Comparison of ENCODE assay signal across 27 cellular contexts in genomic region chr7:28785002-28785995, GRCh38.
DNase-seq lines count a peak whose midpoint lies in the region; ATAC-seq, FAIRE-seq and TF ChIP-seq lines count a peak whose summit lies in the region.
"Had no signal": no experiment of that assay in that cellular context is flagged by ENCODE, and none has a peak within 500 bp of the region (broad histone marks: within the 10 kb centered on the region; RNA-seq: fewer than 3 reads in every experiment).

No MANE protein-coding gene starts in this region.

- no peak for DNase-seq in HepG2 (ENCODE audit: low spot score)
- DNase-seq in left kidney (ENCODE audit: low read depth, low spot score): peak; percentile 17
- no peak for DNase-seq in progenitor cell of endocrine pancreas (ENCODE audit: low spot score, unreplicated experiment)
- DNase-seq in natural killer cell treated with Interleukin-12 subunit alpha and Interleukin-12 subunit beta and Interleukin-15 and Interleukin-18, amount 100 ng/mL, for 72 hours (ENCODE audit: low spot score): no peak
- DNase-seq in NCI-H69 (lab: John Stamatoyannopoulos, UW): no peak
- DNase-seq: activated CD4-positive, alpha-beta T cell treated with anti-CD3 and anti-CD28 coated beads, Interleukin-2, amount 10 ng/mL, durations not matched to agents 24 days and 14 days; activated effector memory CD4-positive, alpha-beta T cell treated with Interleukin-2 at 50 U/mL for 16 hours; activated naive CD8-positive, alpha-beta T cell treated with anti-CD3 and anti-CD28 coated beads, Interleukin-2, amount 10 ng/mL, durations not matched to agents 7 days and 5 days; aorta; GDM1; GOT3; heart left ventricle; HFFc6; NCI-H187 treated with DMSO at 0.1 percent for 48 hours; NCI-H524 treated with DMSO at 0.1 percent for 48 hours; NK-92 treated with Interleukin-12 subunit alpha and Interleukin-12 subunit beta, amount 100 ng/mL, for 24 hours; PC-3; posterior cingulate gyrus; trophoblast cell had no signal

- H3K9ac ChIP-seq in liver (ENCODE audit: low read depth in 1 of 2, low read length in 2 of 2) (no peak overlapping the region), HepG2 (ENCODE audit: insufficient read depth, low read depth, low read length) (no peak overlapping the region)

- H4K20me1 ChIP-seq in HepG2 (ENCODE audit: insufficient read depth, low read length): no peaks in the 10 kb centered on the region

- peak overlapping the region; percentile 73 for H3K27ac Mint-ChIP-seq in progenitor cell of endocrine pancreas
- H3K27ac Mint-ChIP-seq in natural killer cell treated with Interleukin-12 subunit alpha and Interleukin-12 subunit beta and Interleukin-15 and Interleukin-18, amount 100 ng/mL, for 72 hours: no peak overlapping the region
- H3K27ac Mint-ChIP-seq: activated CD4-positive, alpha-beta T cell treated with anti-CD3 and anti-CD28 coated beads, Interleukin-2, amount 10 ng/mL, durations not matched to agents 24 days and 14 days; activated naive CD8-positive, alpha-beta T cell treated with anti-CD3 and anti-CD28 coated beads, Interleukin-2, amount 10 ng/mL, durations not matched to agents 7 days and 5 days; HFFc6; stimulated activated effector memory CD8-positive, alpha-beta T cell treated with anti-CD3 and anti-CD28 coated beads, Interleukin-12 subunit alpha, Interleukin-12 subunit beta, amount 100 ng/mL, for 72 hours; WTC11 had no signal

- H3K4me3 ChIP-seq in liver (ENCODE audit: low read depth in 1 of 3, low read length in 3 of 3) (no peak overlapping the region), HepG2 (replicated peaks in 1 of 3; ENCODE audit: insufficient read depth in 1 of 3, low read depth in 2 of 3, low read length in 3 of 3) (no peak overlapping the region)
- H3K4me3 ChIP-seq: coronary artery, heart left ventricle, lung, SK-N-MC had no signal

- ATAC-seq in HepG2 (no peak), GM19035 (IDR thresholded peaks at IDR 0.05; ENCODE audit: unreplicated experiment) (no peak), GM18870 (IDR thresholded peaks at IDR 0.05; ENCODE audit: unreplicated experiment) (no peak)
- ATAC-seq in natural killer cell treated with Interleukin-12 subunit alpha and Interleukin-12 subunit beta and Interleukin-15 and Interleukin-18, amount 100 ng/mL, for 72 hours: no peak
- ATAC-seq: PC-3; stimulated activated effector memory CD8-positive, alpha-beta T cell treated with anti-CD3 and anti-CD28 coated beads, Interleukin-12 subunit alpha, Interleukin-12 subunit beta, amount 100 ng/mL, for 72 hours; WTC11 had no signal

- H3K27ac ChIP-seq in liver (ENCODE audit: low read depth in 1 of 2, low read length in 2 of 2) (no peak overlapping the region), HepG2 (ENCODE audit: extremely low read length, insufficient read depth, low read length) (no peak overlapping the region)
- H3K27ac ChIP-seq: coronary artery, SK-N-MC had no signal

- WGBS in liver: 84% methylated on average over 15 of the region's 15 CpGs
- WGBS in HepG2 (ENCODE audit: low lambda C conversion rate): 43% methylated on average over 15 of the region's 15 CpGs

- H3K9me3 ChIP-seq in liver (ENCODE audit: control insufficient read depth in 4 of 4, low read length in 3 of 4): no peaks in the 10 kb centered on the region
- H3K9me3 ChIP-seq in HepG2 (ENCODE audit: low read length): no peaks in the 10 kb centered on the region
- H3K9me3 ChIP-seq: heart left ventricle had no signal

- H3K36me3 Mint-ChIP-seq in progenitor cell of endocrine pancreas (ENCODE audit: insufficient read depth): no peaks in the 10 kb centered on the region
- H3K36me3 Mint-ChIP-seq in natural killer cell treated with Interleukin-12 subunit alpha and Interleukin-12 subunit beta and Interleukin-15 and Interleukin-18, amount 100 ng/mL, for 72 hours: no peaks in the 10 kb centered on the region
- H3K36me3 Mint-ChIP-seq: activated naive CD8-positive, alpha-beta T cell treated with anti-CD3 and anti-CD28 coated beads, Interleukin-2, amount 10 ng/mL, durations not matched to agents 7 days and 5 days; stimulated activated effector memory CD8-positive, alpha-beta T cell treated with anti-CD3 and anti-CD28 coated beads, Interleukin-12 subunit alpha, Interleukin-12 subunit beta, amount 100 ng/mL, for 72 hours; WTC11 had no signal

- POLR2A ChIA-PET in HepG2 (lab: Yijun Ruan, JAX): no interaction called here

- no peaks in the 10 kb centered on the region for H3K36me3 ChIP-seq in liver (ENCODE audit: control insufficient read depth in 4 of 4, insufficient read depth in 3 of 4, low read depth in 1 of 4, low read length in 3 of 4)
- no peaks in the 10 kb centered on the region for H3K36me3 ChIP-seq in HepG2 (replicated peaks in 1 of 2; ENCODE audit: control insufficient read depth in 1 of 2, insufficient read depth in 2 of 2, low read length in 2 of 2)
- H3K36me3 ChIP-seq: heart left ventricle had no signal

- H3K9me3 Mint-ChIP-seq in progenitor cell of endocrine pancreas (ENCODE audit: low read depth): no peaks in the 10 kb centered on the region
- H3K9me3 Mint-ChIP-seq in natural killer cell treated with Interleukin-12 subunit alpha and Interleukin-12 subunit beta and Interleukin-15 and Interleukin-18, amount 100 ng/mL, for 72 hours: no peaks in the 10 kb centered on the region
- H3K9me3 Mint-ChIP-seq: activated CD4-positive, alpha-beta T cell treated with anti-CD3 and anti-CD28 coated beads, Interleukin-2, amount 10 ng/mL, durations not matched to agents 24 days and 14 days; activated naive CD8-positive, alpha-beta T cell treated with anti-CD3 and anti-CD28 coated beads, Interleukin-2, amount 10 ng/mL, durations not matched to agents 7 days and 5 days; stimulated activated effector memory CD8-positive, alpha-beta T cell treated with anti-CD3 and anti-CD28 coated beads, Interleukin-12 subunit alpha, Interleukin-12 subunit beta, amount 100 ng/mL, for 72 hours; WTC11 had no signal

- H3K4me1 ChIP-seq in liver (ENCODE audit: control insufficient read depth in 4 of 4, insufficient read depth in 4 of 4, low read length in 3 of 4) (no peaks in the 10 kb centered on the region), HepG2 (ENCODE audit: insufficient read depth, low read length) (no peaks in the 10 kb centered on the region)

- no peak for TF ChIP-seq POLR2A in HepG2 (IDR thresholded peaks at IDR 0.05; ENCODE audit: insufficient read depth in 1 of 2, low read depth in 2 of 2, low read length in 2 of 2)

- intact Hi-C loops in HepG2 (cut with micrococcal nuclease; ENCODE audit: unreplicated experiment): no loop called here

- no peak overlapping the region for H2AFZ ChIP-seq in HepG2 (ENCODE audit: low read length)

- no peak overlapping the region for H3K4me3 Mint-ChIP-seq in progenitor cell of endocrine pancreas (ENCODE audit: low read depth)
- H3K4me3 Mint-ChIP-seq in natural killer cell treated with Interleukin-12 subunit alpha and Interleukin-12 subunit beta and Interleukin-15 and Interleukin-18, amount 100 ng/mL, for 72 hours: no peak overlapping the region
- H3K4me3 Mint-ChIP-seq: activated CD4-positive, alpha-beta T cell treated with anti-CD3 and anti-CD28 coated beads, Interleukin-2, amount 10 ng/mL, durations not matched to agents 24 days and 14 days; activated naive CD8-positive, alpha-beta T cell treated with anti-CD3 and anti-CD28 coated beads, Interleukin-2, amount 10 ng/mL, durations not matched to agents 7 days and 5 days; HFFc6; stimulated activated effector memory CD8-positive, alpha-beta T cell treated with anti-CD3 and anti-CD28 coated beads, Interleukin-12 subunit alpha, Interleukin-12 subunit beta, amount 100 ng/mL, for 72 hours; WTC11 had no signal

- CTCF ChIA-PET in HepG2 (lab: Yijun Ruan, JAX; ENCODE audit: low intra/inter-chr PET ratio, low total read pairs): no interaction called here

- TF ChIP-seq CTCF in liver (IDR thresholded peaks at IDR 0.05; ENCODE audit: low read depth, low read length, missing input control) (no peak), HepG2 (CRISPR knock-in tag; IDR thresholded peaks at IDR 0.05) (no peak), progenitor cell of endocrine pancreas (IDR thresholded peaks at IDR 0.05; ENCODE audit: unreplicated experiment) (no peak)

- in situ Hi-C loops in HepG2 (cut with HindIII; ENCODE audit: extremely low pct_ligation_motif_present, low pct_unique_long_range_greater_than_20kb): no loop called here

- H3K27me3 ChIP-seq in liver (ENCODE audit: control insufficient read depth in 4 of 4, insufficient read depth in 4 of 4, low read length in 3 of 4): no peaks in the 10 kb centered on the region
- no peaks in the 10 kb centered on the region for H3K27me3 ChIP-seq in HepG2 (ENCODE audit: control insufficient read depth in 1 of 2, insufficient read depth in 2 of 2, low read length in 2 of 2)
- H3K27me3 ChIP-seq: heart left ventricle had no signal

- TF ChIP-seq EP300 in HepG2 (IDR thresholded peaks at IDR 0.05; ENCODE audit: low read depth in 2 of 2, low read length in 2 of 2) (no peak), HepG2 (CRISPR knock-in tag; IDR thresholded peaks at IDR 0.05; ENCODE audit: borderline replicate concordance) (no peak)

- BruUV-seq in HepG2 (replicated peaks; lab: Mats Ljungman, UMichigan): no TSS peak

- H3K4me1 Mint-ChIP-seq in progenitor cell of endocrine pancreas (ENCODE audit: low read depth): peaks cover 36% of the 10 kb centered on the region
- H3K4me1 Mint-ChIP-seq in natural killer cell treated with Interleukin-12 subunit alpha and Interleukin-12 subunit beta and Interleukin-15 and Interleukin-18, amount 100 ng/mL, for 72 hours (ENCODE audit: low read depth in 2 of 2): no peaks in the 10 kb centered on the region
- H3K4me1 Mint-ChIP-seq: activated CD4-positive, alpha-beta T cell treated with anti-CD3 and anti-CD28 coated beads, Interleukin-2, amount 10 ng/mL, durations not matched to agents 24 days and 14 days; activated naive CD8-positive, alpha-beta T cell treated with anti-CD3 and anti-CD28 coated beads, Interleukin-2, amount 10 ng/mL, durations not matched to agents 7 days and 5 days; stimulated activated effector memory CD8-positive, alpha-beta T cell treated with anti-CD3 and anti-CD28 coated beads, Interleukin-12 subunit alpha, Interleukin-12 subunit beta, amount 100 ng/mL, for 72 hours; WTC11 had no signal

- no peak overlapping the region for H3K4me2 ChIP-seq in HepG2 (ENCODE audit: low read depth, low read length)

- TF ChIP-seq RAD21 in liver (IDR thresholded peaks at IDR 0.05): no peak
- no peak for TF ChIP-seq RAD21 in HepG2 (CRISPR knock-in tag; IDR thresholded peaks at IDR 0.05)

- no peaks in the 10 kb centered on the region for H3K27me3 Mint-ChIP-seq in progenitor cell of endocrine pancreas
- H3K27me3 Mint-ChIP-seq in natural killer cell treated with Interleukin-12 subunit alpha and Interleukin-12 subunit beta and Interleukin-15 and Interleukin-18, amount 100 ng/mL, for 72 hours: peaks cover 2 to 28% of the 10 kb centered on the region in 2 donors
- H3K27me3 Mint-ChIP-seq: activated CD4-positive, alpha-beta T cell treated with anti-CD3 and anti-CD28 coated beads, Interleukin-2, amount 10 ng/mL, durations not matched to agents 24 days and 14 days had no signal

- H3K79me2 ChIP-seq in HepG2 (ENCODE audit: insufficient read depth, low read length): no peaks in the 10 kb centered on the region

- no peak for FAIRE-seq in HepG2 (lab: Jason Lieb, UNC)

TF ChIP-seq in liver, 16 proteins besides CTCF, POLR2A, EP300 and RAD21 (continues in another document):
- peak; percentile 38 to 52 for TF ChIP-seq HNF4A (conservative IDR thresholded peaks at IDR 0.05)
- TF ChIP-seq FOXA1 (IDR thresholded peaks at IDR 0.05): no peak

TF ChIP-seq in HepG2, 621 proteins besides CTCF, POLR2A, EP300 and RAD21 (continues in another document):
- TF ChIP-seq ZNF441 (CRISPR knock-in tag; IDR thresholded peaks at IDR 0.05; ENCODE audit: borderline replicate concordance): no peak
